ENCODE assay signal across 8 cellular contexts in genomic region chr1:200888349-200888838, GRCh38. TPM values are rescaled to one million over a fixed set of nuclear protein-coding genes. Genes with fewer than 3 reads are reported as not detected.
DNase-seq lines count a peak whose midpoint lies in the region; ATAC-seq, FAIRE-seq and TF ChIP-seq lines count a peak whose summit lies in the region.

No MANE protein-coding gene starts in this region.

- H2BK120ac ChIP-seq in H1 (replicated peaks; ENCODE audit: low read depth, low read length): no peak overlapping the region

- no peak overlapping the region for H2AK5ac ChIP-seq in H1 (ENCODE audit: low read depth, low read length)

- H3K36me3 ChIP-seq in H1 (ENCODE audit: control insufficient read depth in 2 of 4, insufficient read depth in 4 of 4, low read length in 3 of 4): no peaks in the 10 kb centered on the region

- H3K23ac ChIP-seq in H1 (ENCODE audit: insufficient read length): no peak overlapping the region

- no peak overlapping the region for H3K14ac ChIP-seq in H1 (ENCODE audit: insufficient read length)

- H3K9ac ChIP-seq in H1 (replicated peaks in 1 of 4; ENCODE audit: extremely low read depth in 1 of 4, low read depth in 3 of 4, low read length in 3 of 4): no peak overlapping the region; a peak in 1 of 7 replicates

- no peak overlapping the region for H2BK15ac ChIP-seq in H1 (ENCODE audit: low read length)

- no peak overlapping the region for H3K56ac ChIP-seq in H1 (replicated peaks; ENCODE audit: insufficient read length, low read depth, low read length)

- no peak overlapping the region for H2BK5ac ChIP-seq in H1 (ENCODE audit: low read depth, low read length)

- DNase-seq in ACHN (peak; percentile 21), H1 (ENCODE audit: low read depth in 1 of 2, low spot score in 2 of 2) (no peak), erythroblast (lab: John Stamatoyannopoulos, UW) (no peak), DMS153 (lab: John Stamatoyannopoulos, UW) (no peak)
- DNase-seq in T-helper 2 cell treated with Interferon-gamma antibody and Interleukin-4, amounts not matched to agents 5 μg/mL and 100 μg/mL, for 36 hours (ENCODE audit: low spot score): peak; percentile 65
- DNase-seq in stimulated activated CD8-positive, alpha-beta memory T cell treated with anti-CD3 and anti-CD28 coated beads, Interleukin-4, amount 100 ng/mL, for 48 hours: peak; percentile 73

- H3K36me3 Mint-ChIP-seq in T-helper 2 cell treated with Interferon-gamma antibody and Interleukin-4, amounts not matched to agents 5 μg/mL and 100 μg/mL, for 36 hours (ENCODE audit: low read depth): no peaks in the 10 kb centered on the region

- no peak overlapping the region for H2BK20ac ChIP-seq in H1 (ENCODE audit: low read length)

- no peak for TF ChIP-seq EP300 in H1 (IDR thresholded peaks at IDR 0.05; ENCODE audit: borderline replicate concordance in 1 of 2, low read depth in 2 of 2, low read length in 2 of 2)

- no peaks in the 10 kb centered on the region for H3K27me3 ChIP-seq in H1 (replicated peaks in 1 of 4; ENCODE audit: control insufficient read depth in 3 of 4, extremely low read depth in 1 of 4, insufficient read depth in 3 of 4, low read length in 3 of 4)

- H3K79me1 ChIP-seq in H1 (ENCODE audit: low read depth, low read length): peaks cover 2% of the 10 kb centered on the region; the same call in 1 of the 2 replicates

- H3K4ac ChIP-seq in H1 (replicated peaks; ENCODE audit: insufficient read length, low read depth, low read length): no peak overlapping the region

- FAIRE-seq in H1 (lab: Jason Lieb, UNC): no peak

- peaks cover 0 to 14% of the 10 kb centered on the region in 2 experiments; a peak in 3 of 4 replicates for H3K79me2 ChIP-seq in H1 (ENCODE audit: control insufficient read depth in 1 of 2, insufficient read depth in 2 of 2, low read length in 2 of 2)

- peak; percentile 83 for TF ChIP-seq POLR2A in GM19099 (IDR thresholded peaks at IDR 0.05; ENCODE audit: extremely low read depth, insufficient read length, low read depth)
- TF ChIP-seq POLR2A in H1 (IDR thresholded peaks at IDR 0.05; ENCODE audit: control extremely low read depth in 1 of 2, low read depth in 2 of 2, low read length in 2 of 2): no peak
- no peak for TF ChIP-seq POLR2A in erythroblast (IDR thresholded peaks at IDR 0.05; ENCODE audit: low read length)

- H4K91ac ChIP-seq in H1 (replicated peaks; ENCODE audit: insufficient read length, low read length): no peak overlapping the region

- no peak for TF ChIP-seq CTCF in H1 (IDR thresholded peaks at IDR 0.05; ENCODE audit: control extremely low read depth in 1 of 3, insufficient read depth in 1 of 3, low read depth in 1 of 3, low read length in 3 of 3)

- no peak overlapping the region for H2AFZ ChIP-seq in H1 (ENCODE audit: low read length)

- peaks cover 35% of the 10 kb centered on the region for H3K4me1 Mint-ChIP-seq in T-helper 2 cell treated with Interferon-gamma antibody and Interleukin-4, amounts not matched to agents 5 μg/mL and 100 μg/mL, for 36 hours (ENCODE audit: low read depth)

- peak overlapping the region; percentile 10 for H3K4me3 Mint-ChIP-seq in T-helper 2 cell treated with Interferon-gamma antibody and Interleukin-4, amounts not matched to agents 5 μg/mL and 100 μg/mL, for 36 hours

- H4K5ac ChIP-seq in H1 (ENCODE audit: insufficient read length, low read depth, low read length): no peak overlapping the region

- CTCF ChIA-PET in H1 (lab: Charles Lee; ENCODE audit: partially characterized antibody): interaction anchor here (0.6 to 8.6 kb wide), 14 partner anchors 9 to 266 kb away, joined by 3 to 47 read pairs (median 4); no protein-coding TSS in a partner anchor

- H3K27ac ChIP-seq in H1 (ENCODE audit: low read depth, low read length): no peak overlapping the region

- H3K23me2 ChIP-seq in H1 (ENCODE audit: low read depth, low read length): peaks cover 8% of the 10 kb centered on the region

- H3K4me2 ChIP-seq in H1 (ENCODE audit: insufficient read depth in 1 of 2, low read depth in 2 of 2, low read length in 2 of 2): peak overlapping the region in 1 of 2 experiments; percentile 5; a peak in 1 of 4 replicates

- POLR2A ChIA-PET in H1 (lab: Charles Lee; ENCODE audit: partially characterized antibody): interaction anchor here (0.6 to 11.2 kb wide), 5 partner anchors 9 to 253 kb away, joined by 3 to 208 read pairs (median 7); no protein-coding TSS in a partner anchor

- no peaks in the 10 kb centered on the region for H4K20me1 ChIP-seq in H1 (replicated peaks in 1 of 2; ENCODE audit: control insufficient read depth in 1 of 2, insufficient read depth in 2 of 2, low read length in 2 of 2)

- no peak overlapping the region for H3K27ac Mint-ChIP-seq in T-helper 2 cell treated with Interferon-gamma antibody and Interleukin-4, amounts not matched to agents 5 μg/mL and 100 μg/mL, for 36 hours

- H3K4me1 ChIP-seq in H1 (replicated peaks in 1 of 4; ENCODE audit: control insufficient read depth in 3 of 4, insufficient read depth in 4 of 4, low read length in 3 of 4): peaks cover 4 to 22% (median 12%) of the 10 kb centered on the region in 4 experiments

- no peaks in the 10 kb centered on the region for H3K9me3 ChIP-seq in H1 (ENCODE audit: insufficient read depth in 2 of 2, low read depth in 1 of 2, low read length in 1 of 2)

- H2BK12ac ChIP-seq in H1 (ENCODE audit: low read depth, low read length): no peak overlapping the region; the same call in 1 of the 2 replicates

- peak; percentile 90 for ATAC-seq in HG03196 (IDR thresholded peaks at IDR 0.05; ENCODE audit: unreplicated experiment)

- in situ Hi-C loops in ACHN (cut with HindIII; ENCODE audit: low pct_ligation_motif_present, low pct_unique_long_range_greater_than_20kb, low sequenced_read_pairs): no loop called here

- H4K8ac ChIP-seq in H1 (ENCODE audit: extremely low read depth, insufficient read depth, low read length): no peak overlapping the region

- peak overlapping the region; percentile 33; the same call in 1 of the 2 replicates for H3K18ac ChIP-seq in H1 (ENCODE audit: extremely low read depth, low read length)

- TF ChIP-seq RAD21 in H1 (IDR thresholded peaks at IDR 0.05 in 1 of 2, conservative IDR thresholded peaks at IDR 0.05 in 1 of 2; ENCODE audit: low read depth in 2 of 2, low read length in 2 of 2): no peak

- peaks cover 46% of the 10 kb centered on the region for H3K27me3 Mint-ChIP-seq in T-helper 2 cell treated with Interferon-gamma antibody and Interleukin-4, amounts not matched to agents 5 μg/mL and 100 μg/mL, for 36 hours (ENCODE audit: low read depth)

- no peak overlapping the region for H3K4me3 ChIP-seq in H1 (ENCODE audit: extremely low read depth in 1 of 4, insufficient read depth in 2 of 4, low read depth in 3 of 4, low read length in 4 of 4)

- no peaks in the 10 kb centered on the region for H3K9me3 Mint-ChIP-seq in T-helper 2 cell treated with Interferon-gamma antibody and Interleukin-4, amounts not matched to agents 5 μg/mL and 100 μg/mL, for 36 hours

- WGBS in H1 (ENCODE audit: extremely low coverage in 1 of 2, insufficient coverage in 1 of 2, insufficient read length in 1 of 2, insufficient replicate concordance in 2 of 2, low coverage in 1 of 2, low lambda C conversion rate in 2 of 2, missing lambda C conversion rate in 1 of 2), 2 experiments: 70% methylated on average over 7 of the region's 7 CpGs; no CpG with 5 or more reads in 1 of the 2 experiments

TF ChIP-seq in H1, 55 proteins besides CTCF, POLR2A, EP300 and RAD21:
- TF ChIP-seq CEBPB (IDR thresholded peaks at IDR 0.05; ENCODE audit: low read depth, low read length): peak; percentile 50; the same call in 1 of the 2 replicates
- no peak for TF ChIP-seq SIN3A (conservative IDR thresholded peaks at IDR 0.05 in 1 of 2, IDR thresholded peaks at IDR 0.05 in 1 of 2; ENCODE audit: low read depth in 1 of 2, low read length in 2 of 2)

RNA-seq across cellular contexts. Expression of gene INAVA, which starts 6.3 kb away (rescaled TPM):
- total RNA-seq in H1 (2021; fragmentation: NEBNext Ultra II Directional; extraction: Animal tissue kit (Norgen Biotek cat#: 25700)): 43.4 and 46.8 TPM in 2 replicates
- polyA plus RNA-seq in H1 (2011; rRNA removed): 49.3 and 77.0 TPM in 2 replicates
- polyA plus RNA-seq in H1 (2011; cell fraction: cytosol; rRNA removed): 36.0 TPM
- 88.4 TPM for polyA plus RNA-seq in H1 (2011; cell fraction: nucleus; rRNA removed)
- polyA plus RNA-seq in H1 (2012, experiment 1 of 2): 33.1 to 43.8 TPM (median 39.6 TPM) in 4 replicates
- polyA plus RNA-seq in H1 (2012, experiment 2 of 2): 37.6 TPM
- polyA plus RNA-seq in H1 (2013, experiment 1 of 2): 31.6 TPM
- 29.9 TPM for polyA plus RNA-seq in H1 (2013, experiment 2 of 2)
- polyA minus RNA-seq in H1 (2011; rRNA and poly(A)+ RNA removed): 22.7 and 25.3 TPM in 2 replicates
- 26.8 TPM for polyA minus RNA-seq in H1 (2011; cell fraction: cytosol; rRNA and poly(A)+ RNA removed)
- 26.7 TPM for polyA minus RNA-seq in H1 (2011; cell fraction: nucleus; rRNA and poly(A)+ RNA removed)

RNA-seq across cellular contexts. Expression of gene GPR25, which starts 15.6 kb away (rescaled TPM):
- total RNA-seq in H1 (2021; fragmentation: NEBNext Ultra II Directional; extraction: Animal tissue kit (Norgen Biotek cat#: 25700)): not detected in 2 replicates
- not detected in 2 replicates for polyA plus RNA-seq in H1 (2011; rRNA removed)
- not detected for polyA plus RNA-seq in H1 (2011; cell fraction: cytosol; rRNA removed)
- polyA plus RNA-seq in H1 (2011; cell fraction: nucleus; rRNA removed): not detected
- not detected in 4 replicates for polyA plus RNA-seq in H1 (2012, experiment 1 of 2)
- not detected for polyA plus RNA-seq in H1 (2012, experiment 2 of 2)
- polyA plus RNA-seq in H1 (2013, experiment 1 of 2): not detected
- 0.04 TPM for polyA plus RNA-seq in H1 (2013, experiment 2 of 2)
- polyA minus RNA-seq in H1 (2011; rRNA and poly(A)+ RNA removed): not detected in 2 replicates
- not detected for polyA minus RNA-seq in H1 (2011; cell fraction: cytosol; rRNA and poly(A)+ RNA removed)
- polyA minus RNA-seq in H1 (2011; cell fraction: nucleus; rRNA and poly(A)+ RNA removed): not detected

Comparison
In these comparisons a context has a peak if more than half of its experiments do, and no peak if none do; other contexts are left out.
1. DNase-seq: peak in ACHN (single experiment), T-helper 2 cell treated with Interferon-gamma antibody and Interleukin-4, amounts not matched to agents 5 μg/mL and 100 μg/mL, for 36 hours (single experiment) and stimulated activated CD8-positive, alpha-beta memory T cell treated with anti-CD3 and anti-CD28 coated beads, Interleukin-4, amount 100 ng/mL, for 48 hours (single experiment); none in H1 (0 of 2), erythroblast (0 of 2) and DMS153 (single experiment).